ENCODE assay signal across 18 cellular contexts in the genomic region with DNA sequence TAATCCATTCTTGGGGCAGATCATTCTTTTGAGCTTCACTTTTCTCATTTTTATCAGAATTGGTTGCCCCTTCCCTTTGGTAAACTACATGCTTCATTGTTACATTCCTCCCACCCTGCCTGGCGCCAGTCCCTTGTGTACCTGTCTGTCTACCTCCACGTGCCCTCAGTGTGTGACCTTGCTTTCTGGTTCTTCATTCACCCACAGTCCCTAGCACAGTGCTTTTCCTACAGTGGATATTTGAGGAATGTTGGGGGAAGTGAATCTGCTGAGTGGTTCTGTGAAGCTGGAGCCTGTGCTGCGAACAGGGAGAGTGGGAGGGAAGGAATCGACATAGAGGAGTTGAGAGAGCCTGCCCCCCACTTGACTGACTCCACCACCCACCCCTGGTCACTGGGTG.
"Had no signal": no experiment of that assay in that cellular context is flagged by ENCODE, and none has a peak within 500 bp of the region (broad histone marks: within the 10 kb centered on the region; RNA-seq: fewer than 3 reads in every experiment).

No MANE protein-coding gene starts in this region.

- H3K9me3 ChIP-seq: mucosa of descending colon, pancreas, prostate gland, tibial artery had no signal

- H3K4me1 ChIP-seq: foreskin keratinocyte had no signal

- H3K27me3 ChIP-seq: hepatocyte, pancreas, tibial artery had no signal

- H3K4me3 Mint-ChIP-seq: naive thymus-derived CD8-positive, alpha-beta T cell had no signal

- H3K27ac Mint-ChIP-seq: naive thymus-derived CD8-positive, alpha-beta T cell had no signal

- H3K9me3 Mint-ChIP-seq: naive thymus-derived CD8-positive, alpha-beta T cell had no signal

- H3K4me3 ChIP-seq: hepatocyte, mucosa of descending colon, pancreas, prostate gland, tibial artery had no signal

- H3K27ac ChIP-seq: foreskin keratinocyte, hepatocyte, pancreas, prostate gland, tibial artery had no signal

- DNase-seq: cerebellar nuclear complex; dermis blood vessel endothelial cell; erythroblast; foreskin keratinocyte; head of caudate nucleus; kidney; left colon; mammary epithelial cell; mucosa of descending colon; naive thymus-derived CD8-positive, alpha-beta T cell; occipital lobe; pancreas; stimulated activated CD4-positive, alpha-beta T cell treated with anti-CD3 and anti-CD28 coated beads, Interleukin-2, amount 100 ng/mL, for 24 hours; stimulated activated naive CD4-positive, alpha-beta T cell treated with Interleukin-2 at 50 U/mL for 16 hours; tibial artery had no signal

- H3K36me3 ChIP-seq: pancreas, prostate gland had no signal

- ATAC-seq: foreskin keratinocyte; left colon; mucosa of descending colon; naive thymus-derived CD8-positive, alpha-beta T cell; sciatic nerve had no signal
